Comparison of ENCODE assay signal across 14 cellular contexts in genomic region chr2:16604236-16604635, GRCh38.
"Had no signal": no experiment of that assay in that cellular context is flagged by ENCODE, and none has a peak within 500 bp of the region (broad histone marks: within the 10 kb centered on the region; RNA-seq: fewer than 3 reads in every experiment).

No MANE protein-coding gene starts in this region.

- H3K36me3 ChIP-seq: adrenal gland, gastroesophageal sphincter, left ventricle myocardium inferior had no signal

- H3K4me3 ChIP-seq: adrenal gland, gastroesophageal sphincter, left ventricle myocardium inferior, skin epidermis had no signal

- H3K27me3 ChIP-seq: adrenal gland, gastroesophageal sphincter had no signal

- H3K9me3 ChIP-seq: adrenal gland, gastroesophageal sphincter, left ventricle myocardium inferior had no signal

- DNase-seq: activated CD4-positive, alpha-beta T cell treated with anti-CD3 and anti-CD28 coated beads, Interleukin-2, amount 50 U/mL, for 48 hours; activated CD4-positive, CD25-positive, alpha-beta regulatory T cell treated with anti-CD3 and anti-CD28 coated beads, Interleukin-2, amount 50 U/mL, for 72 hours; activated CD8-positive, alpha-beta memory T cell treated with anti-CD3 and anti-CD28 coated beads, Interleukin-2, amount 10 ng/mL, durations not matched to agents 7 days and 5 days; activated T-cell treated with anti-CD3 and anti-CD28 coated beads, Interleukin-2, amount 50 U/mL, for 1 hour; adrenal gland; cortex of kidney; effector CD4-positive, alpha-beta T cell; left ventricle myocardium inferior; natural killer cell; nucleus accumbens; stimulated activated naive CD8-positive, alpha-beta T cell treated with anti-CD3 and anti-CD28 coated beads, Interleukin-15, amount 100 ng/mL, for 72 hours; T-helper 1 cell had no signal

- H3K27ac ChIP-seq: adrenal gland, gastroesophageal sphincter, left ventricle myocardium inferior, skin epidermis had no signal

- ATAC-seq: activated CD8-positive, alpha-beta memory T cell treated with anti-CD3 and anti-CD28 coated beads, Interleukin-2, amount 10 ng/mL, durations not matched to agents 7 days and 5 days; gastroesophageal sphincter; natural killer cell; stimulated activated naive CD8-positive, alpha-beta T cell treated with anti-CD3 and anti-CD28 coated beads, Interleukin-15, amount 100 ng/mL, for 72 hours had no signal
